Comparison of ENCODE assay signal across 20 cellular contexts in the genomic region with DNA sequence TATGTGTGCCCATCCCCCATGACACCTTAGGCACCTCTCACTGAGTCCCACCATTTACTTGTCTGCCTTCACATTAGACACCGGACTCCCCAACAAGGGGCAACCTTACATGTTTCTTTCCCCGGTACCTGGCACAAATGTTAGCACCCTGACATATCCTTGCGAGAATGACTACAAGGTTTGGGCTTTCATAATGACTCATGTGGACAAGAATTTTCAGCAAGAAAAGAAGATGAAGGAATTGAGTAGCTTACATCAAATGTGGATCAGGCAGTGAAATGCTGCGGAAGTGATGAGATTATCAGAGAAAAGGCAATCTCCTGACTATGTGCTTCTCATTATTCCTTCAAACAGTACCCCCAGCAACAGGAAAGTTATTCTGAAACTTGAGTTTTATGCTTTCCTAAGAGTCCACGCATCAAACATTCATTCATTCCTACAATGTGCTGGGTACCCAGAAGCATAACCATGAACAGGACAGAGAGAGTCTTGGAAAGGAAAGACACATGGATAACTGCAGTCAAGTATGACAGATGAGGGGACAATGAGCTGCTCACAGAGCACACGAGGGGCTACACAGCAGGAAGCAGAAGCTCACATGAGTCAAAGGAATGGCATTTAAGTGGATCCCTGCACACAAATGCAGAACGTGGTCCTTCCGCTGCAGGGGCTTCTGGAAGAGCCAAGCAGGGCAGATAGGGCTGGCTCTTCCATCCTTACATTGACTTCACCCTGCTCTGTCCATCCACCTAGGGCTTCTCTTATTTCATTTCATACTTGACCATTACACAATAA.
DNase-seq lines count a peak whose midpoint lies in the region; ATAC-seq, FAIRE-seq and TF ChIP-seq lines count a peak whose summit lies in the region.
"Had no signal": no experiment of that assay in that cellular context is flagged by ENCODE, and none has a peak within 500 bp of the region (broad histone marks: within the 10 kb centered on the region; RNA-seq: fewer than 3 reads in every experiment).

No MANE protein-coding gene starts in this region.

- CTCF ChIA-PET in HEK293 (lab: Yijun Ruan, JAX) (no interaction called here), OCI-LY7 (lab: Charles Lee; ENCODE audit: unreplicated experiment) (no interaction called here)

- FAIRE-seq in urothelium cell line (lab: Jason Lieb, UNC): peak; percentile 32
- FAIRE-seq: colon, pancreas had no signal

- ATAC-seq in HG03565 (IDR thresholded peaks at IDR 0.05; ENCODE audit: unreplicated experiment) (no peak), HG02938 (IDR thresholded peaks at IDR 0.05; ENCODE audit: unreplicated experiment) (no peak)
- ATAC-seq: activated CD8-positive, alpha-beta memory T cell treated with anti-CD3 and anti-CD28 coated beads, Interleukin-2, amount 10 ng/mL, durations not matched to agents 7 days and 5 days; gastrocnemius medialis; left ventricle myocardium superior; pancreas had no signal

- H2AFZ ChIP-seq in OCI-LY7 (ENCODE audit: low read length): no peak overlapping the region

- POLR2A ChIA-PET in HEK293 (lab: Yijun Ruan, JAX) (no interaction called here), OCI-LY7 (lab: Charles Lee) (no interaction called here)

- DNase-seq in astrocyte of the hippocampus (ENCODE audit: low read depth, low spot score) (peak; percentile 52), iris pigment epithelial cell (ENCODE audit: low read depth) (peak; percentile 81), urothelium cell line (ENCODE audit: low spot score) (peak; percentile 13), OCI-LY7 (ENCODE audit: low spot score) (no peak)
- DNase-seq: activated CD8-positive, alpha-beta memory T cell treated with anti-CD3 and anti-CD28 coated beads, Interleukin-2, amount 10 ng/mL, durations not matched to agents 7 days and 5 days; activated gamma-delta T cell; C1 segment of cervical spinal cord; gastrocnemius medialis; HFFc6; left ventricle myocardium superior; NCI-H2081; NCI-H510A treated with DMSO at 0.1 percent for 48 hours; pancreas had no signal

- H3K36me3 ChIP-seq in HEK293 (ENCODE audit: control insufficient read depth in 2 of 2, insufficient read depth in 1 of 2, low read length in 2 of 2) (peaks cover 0 to 7% of the 10 kb centered on the region in 2 experiments; a peak in 2 of 3 replicates), OCI-LY7 (ENCODE audit: insufficient read depth, low read length) (peaks cover 7% of the 10 kb centered on the region)
- H3K36me3 ChIP-seq: gastrocnemius medialis, pancreas, thoracic aorta had no signal

- H4K20me1 ChIP-seq in OCI-LY7 (ENCODE audit: insufficient read depth, low read length): no peaks in the 10 kb centered on the region

- H3K27ac ChIP-seq in HEK293 (ENCODE audit: extremely low read depth, low read depth, low read length) (no peak overlapping the region), OCI-LY7 (ENCODE audit: low read depth, low read length, poor library complexity, severe bottlenecking) (no peak overlapping the region)
- H3K27ac ChIP-seq: gastrocnemius medialis, pancreas, SJSA1, thoracic aorta had no signal

- H3K79me2 ChIP-seq in OCI-LY7 (ENCODE audit: insufficient read depth, low read depth, low read length): no peaks in the 10 kb centered on the region

- intact Hi-C loops in OCI-LY7 (cut with micrococcal nuclease; ENCODE audit: unreplicated experiment): no loop called here

- H3K9me2 ChIP-seq in OCI-LY7 (ENCODE audit: insufficient read depth, low read length): no peaks in the 10 kb centered on the region

- H3K4me1 ChIP-seq in HEK293 (ENCODE audit: control insufficient read depth, insufficient read depth, low read length): no peaks in the 10 kb centered on the region
- H3K4me1 ChIP-seq in OCI-LY7 (ENCODE audit: insufficient read depth, low read length, poor library complexity, severe bottlenecking): no peaks in the 10 kb centered on the region
- H3K4me1 ChIP-seq: gastrocnemius medialis, pancreas had no signal

- TF ChIP-seq CTCF in HEK293 (tag by site-specific recombination; IDR thresholded peaks at IDR 0.05) (no peak), OCI-LY7 (conservative IDR thresholded peaks at IDR 0.05; ENCODE audit: low read length) (no peak)

- no peak overlapping the region for H3K4me2 ChIP-seq in OCI-LY7 (ENCODE audit: low read length)
- H3K4me2 ChIP-seq: smooth muscle cell had no signal

- no TSS peak for BruUV-seq in OCI-LY7 (replicated peaks; lab: Mats Ljungman, UMichigan)

- H3K4me3 ChIP-seq in HEK293 (ENCODE audit: low read depth, low read length): no peak overlapping the region
- H3K4me3 ChIP-seq in OCI-LY7 (ENCODE audit: low read depth, low read length, poor library complexity, severe bottlenecking): no peak overlapping the region
- H3K4me3 ChIP-seq: gastrocnemius medialis, pancreas, SJSA1, smooth muscle cell, thoracic aorta had no signal

- H3K9me3 ChIP-seq in HEK293 (ENCODE audit: control insufficient read depth, insufficient read depth, low read depth, low read length) (no peaks in the 10 kb centered on the region), OCI-LY7 (ENCODE audit: low read length) (no peaks in the 10 kb centered on the region)
- H3K9me3 ChIP-seq: gastrocnemius medialis, pancreas, SJSA1, thoracic aorta had no signal

TF ChIP-seq in HEK293, 187 proteins besides CTCF, POLR2A, EP300 and RAD21:
- TF ChIP-seq, protein P1, sequence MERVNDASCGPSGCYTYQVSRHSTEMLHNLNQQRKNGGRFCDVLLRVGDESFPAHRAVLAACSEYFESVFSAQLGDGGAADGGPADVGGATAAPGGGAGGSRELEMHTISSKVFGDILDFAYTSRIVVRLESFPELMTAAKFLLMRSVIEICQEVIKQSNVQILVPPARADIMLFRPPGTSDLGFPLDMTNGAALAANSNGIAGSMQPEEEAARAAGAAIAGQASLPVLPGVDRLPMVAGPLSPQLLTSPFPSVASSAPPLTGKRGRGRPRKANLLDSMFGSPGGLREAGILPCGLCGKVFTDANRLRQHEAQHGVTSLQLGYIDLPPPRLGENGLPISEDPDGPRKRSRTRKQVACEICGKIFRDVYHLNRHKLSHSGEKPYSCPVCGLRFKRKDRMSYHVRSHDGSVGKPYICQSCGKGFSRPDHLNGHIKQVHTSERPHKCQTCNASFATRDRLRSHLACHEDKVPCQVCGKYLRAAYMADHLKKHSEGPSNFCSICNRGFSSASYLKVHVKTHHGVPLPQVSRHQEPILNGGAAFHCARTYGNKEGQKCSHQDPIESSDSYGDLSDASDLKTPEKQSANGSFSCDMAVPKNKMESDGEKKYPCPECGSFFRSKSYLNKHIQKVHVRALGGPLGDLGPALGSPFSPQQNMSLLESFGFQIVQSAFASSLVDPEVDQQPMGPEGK (tag by site-specific recombination; IDR thresholded peaks at IDR 0.05): no peak
- no peak for TF ChIP-seq ZNF560 (tag by site-specific recombination; IDR thresholded peaks at IDR 0.05; ENCODE audit: borderline replicate concordance)
- TF ChIP-seq SCRT2 (tag by site-specific recombination; IDR thresholded peaks at IDR 0.05): no peak
- TF ChIP-seq, protein P2, sequence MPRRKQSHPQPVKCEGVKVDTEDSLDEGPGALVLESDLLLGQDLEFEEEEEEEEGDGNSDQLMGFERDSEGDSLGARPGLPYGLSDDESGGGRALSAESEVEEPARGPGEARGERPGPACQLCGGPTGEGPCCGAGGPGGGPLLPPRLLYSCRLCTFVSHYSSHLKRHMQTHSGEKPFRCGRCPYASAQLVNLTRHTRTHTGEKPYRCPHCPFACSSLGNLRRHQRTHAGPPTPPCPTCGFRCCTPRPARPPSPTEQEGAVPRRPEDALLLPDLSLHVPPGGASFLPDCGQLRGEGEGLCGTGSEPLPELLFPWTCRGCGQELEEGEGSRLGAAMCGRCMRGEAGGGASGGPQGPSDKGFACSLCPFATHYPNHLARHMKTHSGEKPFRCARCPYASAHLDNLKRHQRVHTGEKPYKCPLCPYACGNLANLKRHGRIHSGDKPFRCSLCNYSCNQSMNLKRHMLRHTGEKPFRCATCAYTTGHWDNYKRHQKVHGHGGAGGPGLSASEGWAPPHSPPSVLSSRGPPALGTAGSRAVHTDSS (tag by site-specific recombination; IDR thresholded peaks at IDR 0.05): no peak
- peak; percentile 45; the same call in 1 of the 2 replicates for TF ChIP-seq ZNF341 (tag by site-specific recombination; IDR thresholded peaks at IDR 0.05; ENCODE audit: low read depth)
- no peak for TF ChIP-seq ZBTB17 (tag by site-specific recombination; IDR thresholded peaks at IDR 0.05)
- no peak for TF ChIP-seq SALL2 (tag by site-specific recombination; IDR thresholded peaks at IDR 0.05; ENCODE audit: borderline replicate concordance)
